In genomic region chr15:75042730-75043508, GRCh38 we compare ENCODE assay signal across 8 cellular contexts. TPM values are rescaled to one million over a fixed set of nuclear protein-coding genes. Genes with fewer than 3 reads are reported as not detected.
DNase-seq lines count a peak whose midpoint lies in the region; ATAC-seq and TF ChIP-seq lines count a peak whose summit lies in the region.

No MANE protein-coding gene starts in this region.

- no peaks in the 10 kb centered on the region for H3K27me3 Mint-ChIP-seq in activated naive CD8-positive, alpha-beta T cell treated with anti-CD3 and anti-CD28 coated beads, Interleukin-2, amount 50 U/mL, for 24 hours

- ATAC-seq in HG03108 (IDR thresholded peaks at IDR 0.05; ENCODE audit: unreplicated experiment): peak; percentile 64
- peak; percentile 94 for ATAC-seq in activated naive CD8-positive, alpha-beta T cell treated with anti-CD3 and anti-CD28 coated beads, Interleukin-2, amount 50 U/mL, for 24 hours
- ATAC-seq in right cardiac atrium: peak; percentile 57 to 63
- peak; percentile 18 to 28 for ATAC-seq in gastrocnemius medialis

- H3K36me3 Mint-ChIP-seq in activated naive CD8-positive, alpha-beta T cell treated with anti-CD3 and anti-CD28 coated beads, Interleukin-2, amount 50 U/mL, for 24 hours (ENCODE audit: low read depth): peaks cover 13% of the 10 kb centered on the region

- intact Hi-C loops in right cardiac atrium (cut with DNase I) (loop anchor here in 2 of 4 donors (1.0 to 5.0 kb wide), 2 partner anchors 159 kb away; partner anchors contain the start of gene C15orf39 (in 1 of the 2)), gastrocnemius medialis (cut with DNase I; ENCODE audit: low total_unique reads) (loop anchor here (1.0 kb wide), 2 partner anchors 12 to 161 kb away; no protein-coding TSS in a partner anchor)

- peaks cover 7% of the 10 kb centered on the region for H3K36me3 ChIP-seq in SJSA1
- H3K36me3 ChIP-seq in gastrocnemius medialis: no peaks in the 10 kb centered on the region

- peaks cover 60% of the 10 kb centered on the region for H3K4me1 Mint-ChIP-seq in activated naive CD8-positive, alpha-beta T cell treated with anti-CD3 and anti-CD28 coated beads, Interleukin-2, amount 50 U/mL, for 24 hours

- H3K9me3 ChIP-seq in SJSA1 (replicated peaks): no peaks in the 10 kb centered on the region
- H3K9me3 ChIP-seq in right cardiac atrium (ENCODE audit: control insufficient read depth, low read length): no peaks in the 10 kb centered on the region
- no peaks in the 10 kb centered on the region for H3K9me3 ChIP-seq in gastrocnemius medialis

- H3K27ac ChIP-seq in SJSA1: peak overlapping the region; percentile 90
- H3K27ac ChIP-seq in right cardiac atrium (ENCODE audit: low read length): peak overlapping the region; percentile 95
- H3K27ac ChIP-seq in gastrocnemius medialis: peak overlapping the region; percentile 71 to 80 (median 78)

- no peaks in the 10 kb centered on the region for H3K27me3 ChIP-seq in SJSA1 (replicated peaks)
- H3K27me3 ChIP-seq in right cardiac atrium (ENCODE audit: control insufficient read depth, insufficient read depth): no peaks in the 10 kb centered on the region
- H3K27me3 ChIP-seq in gastrocnemius medialis: no peaks in the 10 kb centered on the region

- 34% methylated on average over 12 of the region's 12 CpGs for WGBS in right cardiac atrium

- H3K4me1 ChIP-seq in SJSA1 (replicated peaks) (peaks cover 73% of the 10 kb centered on the region), right cardiac atrium (ENCODE audit: control insufficient read depth, insufficient read depth, low read length) (peaks cover 31% of the 10 kb centered on the region), gastrocnemius medialis (peaks cover 61 to 64% of the 10 kb centered on the region in 2 donors)

- peak; percentile 35 for DNase-seq in AG20443 (ENCODE audit: low spot score)
- peak; percentile 96 to 97 for DNase-seq in SJSA1 (ENCODE audit: low read depth in 1 of 2, low spot score in 2 of 2)
- peak; percentile 73 for DNase-seq in activated naive CD8-positive, alpha-beta T cell treated with anti-CD3 and anti-CD28 coated beads, Interleukin-2, amount 50 U/mL, for 24 hours
- peak; percentile 83 to 94 (median 92) for DNase-seq in right cardiac atrium
- DNase-seq in gastrocnemius medialis: peak in 1 of 2 donors; percentile 60
- DNase-seq in NCI-H510A treated with DMSO at 0.1 percent for 48 hours (lab: John Stamatoyannopoulos, UW): no peak

- H3K4me3 ChIP-seq in SJSA1 (no peak overlapping the region), right cardiac atrium (ENCODE audit: low read length) (no peak overlapping the region), gastrocnemius medialis (no peak overlapping the region)

- peak; percentile 50 for TF ChIP-seq POLR2A in GM18951 (IDR thresholded peaks at IDR 0.05; ENCODE audit: extremely low read depth, insufficient read depth, insufficient read length)
- TF ChIP-seq POLR2A in gastrocnemius medialis (IDR thresholded peaks at IDR 0.05): no peak

- H3K4me3 Mint-ChIP-seq in activated naive CD8-positive, alpha-beta T cell treated with anti-CD3 and anti-CD28 coated beads, Interleukin-2, amount 50 U/mL, for 24 hours: no peak overlapping the region

- no peaks in the 10 kb centered on the region for H3K9me3 Mint-ChIP-seq in activated naive CD8-positive, alpha-beta T cell treated with anti-CD3 and anti-CD28 coated beads, Interleukin-2, amount 50 U/mL, for 24 hours

- in situ Hi-C loops in GM18951 (cut with MboI; ENCODE audit: low sequenced_read_pairs, unreplicated experiment) (no loop called here), gastrocnemius medialis (cut with MboI; ENCODE audit: low sequenced_read_pairs in 4 of 4) (no loop called here)

- peak overlapping the region; percentile 54 for H3K27ac Mint-ChIP-seq in activated naive CD8-positive, alpha-beta T cell treated with anti-CD3 and anti-CD28 coated beads, Interleukin-2, amount 50 U/mL, for 24 hours

- peak in 3 of 5 experiments; percentile 22 to 36 (median 26) for TF ChIP-seq CTCF in gastrocnemius medialis (IDR thresholded peaks at IDR 0.05 in 4 of 5, conservative IDR thresholded peaks at IDR 0.05 in 1 of 5)

RNA-seq across cellular contexts. Expression of gene PPCDC, which starts 19.5 kb away (rescaled TPM):
- total RNA-seq in SJSA1 (2014; rRNA removed; shearing (Covaris generic)): 12.9 and 25.0 TPM in 2 replicates
- 1 to 10 TPM; 4.7 to 6.3 (median 5.2) TPM for total RNA-seq in right cardiac atrium
- 12.6 TPM for polyA plus RNA-seq in right cardiac atrium
- total RNA-seq in gastrocnemius medialis: 10 to 100 TPM in 2 of 4 donors, 1 to 10 TPM in 2; 5.5 to 20.2 (median 11.9) TPM

RNA-seq across cellular contexts. Expression of gene SCAMP5, which starts 47.6 kb away (rescaled TPM):
- 0.09 and 0.29 TPM in 2 replicates for total RNA-seq in SJSA1 (2014; rRNA removed; shearing (Covaris generic))
- total RNA-seq in right cardiac atrium (10 to 100 TPM in 1 of 4 donors, 1 to 10 TPM in 3; 4.5 to 10.2 (median 7.4) TPM), gastrocnemius medialis (under 1 TPM in 1 of 4 donors, not detected in 3; 0.47 TPM)
- polyA plus RNA-seq in right cardiac atrium: 4.7 TPM

Comparison
In these comparisons a context has a peak if more than half of its experiments do, and no peak if none do; other contexts are left out.
1. ATAC-seq: peak in every context shown above with its lines; median percentile 94 in activated naive CD8-positive, alpha-beta T cell treated with anti-CD3 and anti-CD28 coated beads, Interleukin-2, amount 50 U/mL, for 24 hours; 64 in HG03108; 60 in right cardiac atrium; 23 in gastrocnemius medialis.